Comparison of ENCODE assay signal across 8 cellular contexts in the genomic region with DNA sequence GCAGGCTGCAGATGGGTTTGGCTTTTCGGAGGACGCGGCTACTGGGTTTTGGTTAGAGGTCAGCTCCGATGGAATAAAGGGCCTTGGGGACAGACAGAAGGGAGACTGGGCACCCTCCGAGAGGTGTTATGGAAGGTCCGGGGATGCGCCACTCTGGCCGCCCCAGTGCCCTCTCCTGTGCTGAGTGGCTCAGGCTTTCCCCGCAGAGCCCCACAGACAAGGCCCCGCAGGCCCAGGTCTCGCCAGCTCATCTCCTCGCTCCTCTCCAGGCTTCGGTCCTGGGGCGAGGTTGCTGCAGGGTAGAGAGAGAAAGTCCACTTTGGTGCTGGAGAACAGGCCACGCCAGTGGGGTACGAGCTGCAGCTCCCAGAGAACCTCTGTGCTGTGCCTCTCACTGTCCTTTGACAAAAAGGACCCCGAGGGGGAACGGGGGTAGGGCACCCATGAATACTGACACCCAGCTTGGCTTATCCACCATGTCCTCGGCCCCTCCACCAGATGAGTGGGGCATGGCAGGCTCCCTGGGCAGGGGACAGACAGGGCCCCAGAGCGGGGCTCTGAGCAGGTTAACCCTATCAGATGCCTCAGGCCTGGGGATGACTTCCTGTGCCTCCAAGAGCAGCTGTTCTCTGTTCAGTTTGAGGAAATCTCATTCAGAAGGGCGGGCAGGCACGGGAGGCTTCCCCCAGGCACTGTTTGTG. TPM values are rescaled to one million over a fixed set of nuclear protein-coding genes. Genes with fewer than 3 reads are reported as not detected.
DNase-seq lines count a peak whose midpoint lies in the region; ATAC-seq and TF ChIP-seq lines count a peak whose summit lies in the region.
"Had no signal": no experiment of that assay in that cellular context is flagged by ENCODE, and none has a peak within 500 bp of the region (broad histone marks: within the 10 kb centered on the region; RNA-seq: fewer than 3 reads in every experiment).

No MANE protein-coding gene starts in this region.

- no peak overlapping the region for H3K27ac ChIP-seq in SU-DHL-6 (ENCODE audit: low read depth, low read length)
- peak overlapping the region; percentile 71 for H3K27ac ChIP-seq in skeletal muscle tissue (ENCODE audit: low read depth, low read length)
- H3K27ac ChIP-seq in testis, result no peak overlapping the region
- H3K27ac ChIP-seq: suprapubic skin had no signal

- CTCF ChIA-PET in activated CD8-positive, alpha-beta T cell treated with anti-CD3 and anti-CD28 coated beads, Interleukin-2, amount 10 ng/mL, durations not matched to agents 7 days and 5 days (lab: Charles Lee), result interaction anchor here (0.6 to 2.1 kb wide), 12 partner anchors 13 to 392 kb away, joined by 3 to 17 read pairs (median 3); partner anchors contain the start of genes ANKRD39, CNNM3 and CNNM4

- no peak overlapping the region for H3K4me3 Mint-ChIP-seq in activated CD8-positive, alpha-beta T cell treated with anti-CD3 and anti-CD28 coated beads, Interleukin-2, amount 10 ng/mL, durations not matched to agents 7 days and 5 days
- H3K4me3 Mint-ChIP-seq: activated B cell treated with CpG ODN at 0.5 μM for 24 hours had no signal

- no peaks in the 10 kb centered on the region for H3K27me3 Mint-ChIP-seq in activated CD8-positive, alpha-beta T cell treated with anti-CD3 and anti-CD28 coated beads, Interleukin-2, amount 10 ng/mL, durations not matched to agents 7 days and 5 days (ENCODE audit: low read depth)
- H3K27me3 Mint-ChIP-seq: activated B cell treated with CpG ODN at 0.5 μM for 24 hours had no signal

- H3K9me3 Mint-ChIP-seq in activated CD8-positive, alpha-beta T cell treated with anti-CD3 and anti-CD28 coated beads, Interleukin-2, amount 10 ng/mL, durations not matched to agents 7 days and 5 days (ENCODE audit: insufficient read depth), result no peaks in the 10 kb centered on the region
- H3K9me3 Mint-ChIP-seq: activated B cell treated with CpG ODN at 0.5 μM for 24 hours had no signal

- 89 to 92% methylated on average over 13 to 22 of the region's 22 CpGs for WGBS in testis, 2 donors

- H2AFZ ChIP-seq in SU-DHL-6 (ENCODE audit: low read depth, low read length, severe bottlenecking), result peak overlapping the region; percentile 82

- H3K27me3 ChIP-seq in SU-DHL-6 (ENCODE audit: low read length), result no peaks in the 10 kb centered on the region
- no peaks in the 10 kb centered on the region for H3K27me3 ChIP-seq in skeletal muscle tissue (ENCODE audit: control insufficient read depth in 3 of 3, insufficient read depth in 3 of 3, low read length in 3 of 3)
- H3K27me3 ChIP-seq in testis, result no peaks in the 10 kb centered on the region
- H3K27me3 ChIP-seq: suprapubic skin had no signal

- no peak overlapping the region for H3K4me2 ChIP-seq in SU-DHL-6 (ENCODE audit: low read depth, low read length, poor library complexity, severe bottlenecking)

- TF ChIP-seq CTCF in SU-DHL-6 (IDR thresholded peaks at IDR 0.05; ENCODE audit: insufficient read depth, low read length, poor library complexity, severe bottlenecking) (no peak), testis (IDR thresholded peaks at IDR 0.05) (no peak)

- no peak for ATAC-seq in activated CD8-positive, alpha-beta T cell treated with anti-CD3 and anti-CD28 coated beads, Interleukin-2, amount 10 ng/mL, durations not matched to agents 7 days and 5 days

- no peak overlapping the region for H3K4me3 ChIP-seq in SU-DHL-6 (ENCODE audit: insufficient read depth, low read length, poor library complexity, severe bottlenecking)
- peak overlapping the region in 1 of 3 donors; percentile 22 for H3K4me3 ChIP-seq in skeletal muscle tissue (ENCODE audit: low read length in 3 of 3)
- no peak overlapping the region for H3K4me3 ChIP-seq in testis
- H3K4me3 ChIP-seq: suprapubic skin had no signal

- H3K36me3 Mint-ChIP-seq in activated CD8-positive, alpha-beta T cell treated with anti-CD3 and anti-CD28 coated beads, Interleukin-2, amount 10 ng/mL, durations not matched to agents 7 days and 5 days (ENCODE audit: low read depth), result peaks cover 5% of the 10 kb centered on the region

- H3K9ac ChIP-seq in SU-DHL-6 (ENCODE audit: low read length) (no peak overlapping the region), skeletal muscle tissue (ENCODE audit: low read depth in 1 of 3, low read length in 3 of 3) (peak overlapping the region in 2 of 3 donors; percentile 19 to 74)

- H4K20me1 ChIP-seq in SU-DHL-6 (ENCODE audit: low read depth, low read length), result no peaks in the 10 kb centered on the region

- H3K36me3 ChIP-seq in SU-DHL-6 (ENCODE audit: low read length), result no peaks in the 10 kb centered on the region
- peaks cover 47 to 57% (median 53%) of the 10 kb centered on the region in 3 donors for H3K36me3 ChIP-seq in skeletal muscle tissue (ENCODE audit: control insufficient read depth in 3 of 3, insufficient read depth in 3 of 3, low read length in 3 of 3)
- H3K36me3 ChIP-seq in testis (ENCODE audit: low read depth, missing control alignments), result no peaks in the 10 kb centered on the region

- H3K9me2 ChIP-seq in SU-DHL-6 (replicated peaks; ENCODE audit: insufficient read depth, low read length), result no peaks in the 10 kb centered on the region

- DNase-seq in NCI-H510A (lab: John Stamatoyannopoulos, UW) (peak; percentile 11), NCI-H510A treated with DMSO at 0.1 percent for 48 hours (lab: John Stamatoyannopoulos, UW) (no peak), testis (no peak)
- no peak for DNase-seq in activated CD8-positive, alpha-beta T cell treated with anti-CD3 and anti-CD28 coated beads, Interleukin-2, amount 10 ng/mL, durations not matched to agents 7 days and 5 days

- intact Hi-C loops in testis (cut with DNase I; ENCODE audit: low total_unique reads), result no loop called here

- no peak for TF ChIP-seq POLR2A in testis (IDR thresholded peaks at IDR 0.05)

- H3K79me2 ChIP-seq in SU-DHL-6 (ENCODE audit: insufficient read depth, low read length), result no peaks in the 10 kb centered on the region

- no peaks in the 10 kb centered on the region; the same call in 1 of the 2 replicates for H3F3A ChIP-seq in SU-DHL-6 (ENCODE audit: insufficient read depth)

- POLR2A ChIA-PET in activated CD8-positive, alpha-beta T cell treated with anti-CD3 and anti-CD28 coated beads, Interleukin-2, amount 10 ng/mL, durations not matched to agents 7 days and 5 days (lab: Charles Lee), result interaction anchor here (0.7 kb wide), 1 partner anchor 13 kb away, joined by 3 read pairs; no protein-coding TSS in a partner anchor

- H3K4me1 ChIP-seq in skeletal muscle tissue (ENCODE audit: control insufficient read depth in 3 of 3, insufficient read depth in 3 of 3, low read length in 3 of 3) (peaks cover 8 to 20% (median 16%) of the 10 kb centered on the region in 3 donors), testis (no peaks in the 10 kb centered on the region)

- H3K9me3 ChIP-seq in SU-DHL-6 (ENCODE audit: insufficient read depth, low read length), result no peaks in the 10 kb centered on the region
- no peaks in the 10 kb centered on the region for H3K9me3 ChIP-seq in skeletal muscle tissue (ENCODE audit: control insufficient read depth in 3 of 3, low read length in 3 of 3)
- no peaks in the 10 kb centered on the region for H3K9me3 ChIP-seq in testis
- H3K9me3 ChIP-seq: suprapubic skin had no signal

- no peak overlapping the region for H3K27ac Mint-ChIP-seq in activated CD8-positive, alpha-beta T cell treated with anti-CD3 and anti-CD28 coated beads, Interleukin-2, amount 10 ng/mL, durations not matched to agents 7 days and 5 days
- H3K27ac Mint-ChIP-seq: activated B cell treated with CpG ODN at 0.5 μM for 24 hours had no signal

- H3K4me1 Mint-ChIP-seq in activated CD8-positive, alpha-beta T cell treated with anti-CD3 and anti-CD28 coated beads, Interleukin-2, amount 10 ng/mL, durations not matched to agents 7 days and 5 days (ENCODE audit: low read depth), result no peaks in the 10 kb centered on the region

RNA-seq across cellular contexts. Expression of gene CNNM3, which starts 15.9 kb away (rescaled TPM):
- 4.2 TPM for total RNA-seq in skeletal muscle tissue
- total RNA-seq in activated CD8-positive, alpha-beta T cell treated with anti-CD3 and anti-CD28 coated beads, Interleukin-2, amount 10 ng/mL, durations not matched to agents 7 days and 5 days, result 10 to 100 TPM; 28.1 to 29.9 TPM
- total RNA-seq in testis, result 10 to 100 TPM; 32.2 to 33.6 TPM
- 33.5 TPM for polyA plus RNA-seq in testis (ENCODE audit: insufficient read depth, low read depth, low replicate concordance)

RNA-seq across cellular contexts. Expression of gene CNNM4, which starts 39.5 kb away (rescaled TPM):
- 6.3 TPM for total RNA-seq in skeletal muscle tissue
- 1 to 10 TPM; 7.1 TPM for total RNA-seq in activated CD8-positive, alpha-beta T cell treated with anti-CD3 and anti-CD28 coated beads, Interleukin-2, amount 10 ng/mL, durations not matched to agents 7 days and 5 days
- 10 to 100 TPM; 18.0 to 18.4 TPM for total RNA-seq in testis
- 21.8 TPM for polyA plus RNA-seq in testis (ENCODE audit: insufficient read depth, low read depth, low replicate concordance)

RNA-seq across cellular contexts. Expression of gene ANKRD23, which starts 43.6 kb away (rescaled TPM):
- 5.2 TPM for total RNA-seq in skeletal muscle tissue
- total RNA-seq in activated CD8-positive, alpha-beta T cell treated with anti-CD3 and anti-CD28 coated beads, Interleukin-2, amount 10 ng/mL, durations not matched to agents 7 days and 5 days, result 10 to 100 TPM; 12.6 to 17.2 TPM
- 1 to 10 TPM; 5.3 to 6.8 TPM for total RNA-seq in testis
- 7.5 TPM for polyA plus RNA-seq in testis (ENCODE audit: insufficient read depth, low read depth, low replicate concordance)

RNA-seq across cellular contexts. Expression of gene ANKRD39, which starts 57.6 kb away (rescaled TPM):
- total RNA-seq in skeletal muscle tissue (3.7 TPM), testis (10 to 100 TPM; 13.9 to 16.4 TPM)
- 10 to 100 TPM; 35.4 to 36.7 TPM for total RNA-seq in activated CD8-positive, alpha-beta T cell treated with anti-CD3 and anti-CD28 coated beads, Interleukin-2, amount 10 ng/mL, durations not matched to agents 7 days and 5 days
- 8.9 TPM for polyA plus RNA-seq in testis (ENCODE audit: insufficient read depth, low read depth, low replicate concordance)
